In the genomic region with DNA sequence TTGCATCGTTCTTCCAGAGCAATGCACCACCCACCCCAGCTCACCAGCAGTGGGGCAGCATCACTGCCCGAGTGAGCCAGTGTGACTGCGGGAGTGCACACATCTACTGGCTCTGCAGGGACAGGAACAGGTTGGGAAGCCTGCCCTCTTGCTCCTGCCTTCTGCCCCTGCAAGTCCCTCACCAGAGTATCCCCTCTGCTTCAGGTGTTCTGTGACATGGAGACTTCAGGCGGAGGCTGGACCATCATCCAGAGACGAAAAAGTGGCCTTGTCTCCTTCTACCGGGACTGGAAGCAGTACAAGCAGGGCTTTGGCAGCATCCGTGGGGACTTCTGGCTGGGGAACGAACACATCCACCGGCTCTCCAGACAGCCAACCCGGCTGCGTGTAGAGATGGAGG, we compare ENCODE assay signal across 37 cellular contexts. TPM values are rescaled to one million over a fixed set of nuclear protein-coding genes. Genes with fewer than 3 reads are reported as not detected.
"Had no signal": no experiment of that assay in that cellular context is flagged by ENCODE, and none has a peak within 500 bp of the region (broad histone marks: within the 10 kb centered on the region; RNA-seq: fewer than 3 reads in every experiment).

No MANE protein-coding gene starts in this region.

- H3K27me3 ChIP-seq: MG63 had no signal

- DNase-seq: Karpas-422, Kasumi-1, MG63, MM.1S, MV-4-11, NCI-H1048, NCI-H1092, NCI-H1092 treated with DMSO at 0.1 percent for 48 hours, NCI-H1105, NCI-H1105 treated with DMSO at 0.1 percent for 48 hours, NCI-H1417, NCI-H1417 treated with DMSO at 0.1 percent for 48 hours, NCI-H1436, NCI-H1436 treated with DMSO at 0.1 percent for 48 hours, NCI-H146, NCI-H1694, NCI-H1694 treated with DMSO at 0.1 percent for 48 hours, NCI-H187, NCI-H187 treated with DMSO at 0.1 percent for 48 hours, NCI-H1930, NCI-H2029, NCI-H2029 treated with DMSO at 0.1 percent for 48 hours, NCI-H2081, NCI-H2081 treated with DMSO at 0.1 percent for 48 hours, NCI-H2107, NCI-H2171, NCI-H2171 treated with DMSO at 0.1 percent for 48 hours, NCI-H2227 treated with DMSO at 0.1 percent for 48 hours, NCI-H226, NCI-H345, NCI-H446, NCI-H446 treated with DMSO at 0.1 percent for 48 hours, NCI-H510A had no signal

- H3K9me3 ChIP-seq: MG63 had no signal

- H3K4me3 ChIP-seq: MG63 had no signal

- H3K27ac ChIP-seq: KMS-11 had no signal

RNA-seq across cellular contexts. Expression of a gene that starts 4.2 kb away (rescaled TPM):
- total RNA-seq: LHCN-M2, MCF 10A, NCI-H460 had no signal
